In genomic region chr1:154186177-154186576, GRCh38 we compare ENCODE assay signal across 8 cellular contexts. TPM values are rescaled to one million over a fixed set of nuclear protein-coding genes. Genes with fewer than 3 reads are reported as not detected.
DNase-seq lines count a peak whose midpoint lies in the region; ATAC-seq and TF ChIP-seq lines count a peak whose summit lies in the region.

No MANE protein-coding gene starts in this region.

- peaks cover 0 to 4% (median 0%) of the 10 kb centered on the region in 7 donors for H3K27me3 ChIP-seq in spleen (replicated peaks in 1 of 7)

- H3K27ac ChIP-seq in spleen, result no peak overlapping the region

- H3K36me3 ChIP-seq in spleen, result no peaks in the 10 kb centered on the region

- no peaks in the 10 kb centered on the region for H3K9me3 ChIP-seq in spleen

- no peak for TF ChIP-seq POLR2A in spleen (IDR thresholded peaks at IDR 0.05)

- TF ChIP-seq CTCF in spleen (IDR thresholded peaks at IDR 0.05 in 8 of 11, conservative IDR thresholded peaks at IDR 0.05 in 3 of 11), result peak in 9 of 11 experiments; percentile 6 to 64 (median 48)

- DNase-seq in CD1c-positive myeloid dendritic cell (ENCODE audit: extremely low spot score), result peak; percentile 69
- peak; percentile 66 for DNase-seq in HT-29 (ENCODE audit: low spot score)
- DNase-seq in NOMO-1 treated with dmso at 0.1 percent for 144 hours (lab: John Stamatoyannopoulos, UW; ENCODE audit: unreplicated experiment), result peak; percentile 48
- peak; percentile 82 for DNase-seq in activated CD8-positive, alpha-beta memory T cell treated with anti-CD3 and anti-CD28 coated beads, Interleukin-2, amount 50 U/mL, for 48 hours
- DNase-seq in fibroblast of the conjunctiva (ENCODE audit: low read depth), result peak; percentile 20
- DNase-seq in spleen, result no peak

- 73 to 86% (median 78%) methylated on average over 1 of the region's 1 CpG for WGBS in spleen, 5 donors

- no peak for ATAC-seq in GM18517 (IDR thresholded peaks at IDR 0.05; ENCODE audit: unreplicated experiment)
- ATAC-seq in HG02642 (IDR thresholded peaks at IDR 0.05; ENCODE audit: poor library complexity, unreplicated experiment), result no peak

- intact Hi-C loops in spleen (cut with DNase I; ENCODE audit: low total_unique reads), result no loop called here

- peaks cover 13 to 29% (median 17%) of the 10 kb centered on the region in 6 donors for H3K4me1 ChIP-seq in spleen

- no peak overlapping the region for H3K4me3 ChIP-seq in spleen

RNA-seq across cellular contexts. Expression of gene TPM3, which starts 5.7 kb away (rescaled TPM):
- 308 and 315 TPM in 2 replicates for total RNA-seq in HT-29 (2014; rRNA removed; shearing (Covaris generic))
- total RNA-seq in spleen, result 100 to 1,000 TPM; 383 to 596 (median 456) TPM
- polyA plus RNA-seq in spleen, result 100 to 1,000 TPM; 221 to 315 (median 240) TPM

RNA-seq across cellular contexts. Expression of gene CFAP141, which starts 20.0 kb away (rescaled TPM):
- not detected in 2 replicates for total RNA-seq in HT-29 (2014; rRNA removed; shearing (Covaris generic))
- not detected for total RNA-seq in spleen
- not detected for polyA plus RNA-seq in spleen

RNA-seq across cellular contexts. Expression of gene NUP210L, which starts 31.3 kb away (rescaled TPM):
- not detected in 2 replicates for total RNA-seq in HT-29 (2014; rRNA removed; shearing (Covaris generic))
- total RNA-seq in spleen, result under 1 TPM in 5 of 7 donors, not detected in 2; 0.06 to 0.34 (median 0.10) TPM
- polyA plus RNA-seq in spleen, result under 1 TPM in 1 of 3 donors, not detected in 2; 0.02 TPM

RNA-seq across cellular contexts. Expression of gene UBAP2L, which starts 34.6 kb away (rescaled TPM):
- total RNA-seq in HT-29 (2014; rRNA removed; shearing (Covaris generic)), result 73.0 and 74.9 TPM in 2 replicates
- 100 to 1,000 TPM in 5 of 7 donors, 10 to 100 TPM in 2; 89.5 to 156 (median 134) TPM for total RNA-seq in spleen
- 10 to 100 TPM; 36.8 to 58.0 (median 44.4) TPM for polyA plus RNA-seq in spleen
